ENCODE assay signal across 32 cellular contexts in genomic region chr9:76732341-76732958, GRCh38. TPM values are rescaled to one million over a fixed set of nuclear protein-coding genes. Genes with fewer than 3 reads are reported as not detected.
DNase-seq lines count a peak whose midpoint lies in the region; ATAC-seq and TF ChIP-seq lines count a peak whose summit lies in the region.
"Had no signal": no experiment of that assay in that cellular context is flagged by ENCODE, and none has a peak within 500 bp of the region (broad histone marks: within the 10 kb centered on the region; RNA-seq: fewer than 3 reads in every experiment).

No MANE protein-coding gene starts in this region.

- H3K36me3 Mint-ChIP-seq in nephron progenitor cell (ENCODE audit: low read depth): no peaks in the 10 kb centered on the region
- H3K36me3 Mint-ChIP-seq: naive thymus-derived CD8-positive, alpha-beta T cell had no signal

- no peak overlapping the region for H3K27ac ChIP-seq in osteoblast (ENCODE audit: low read depth, low read length)
- H3K27ac ChIP-seq: BLaER1 treated with 17β-estradiol and CSF1 and Interleukin-3, amounts not matched to agents 10 nM and 100 nM; esophagus squamous epithelium; GM23248; left ventricle myocardium inferior; parathyroid adenoma; transverse colon; WERI-Rb-1 had no signal

- no peaks in the 10 kb centered on the region for H3K4me1 ChIP-seq in osteoblast (ENCODE audit: insufficient read depth, low read length)
- H3K4me1 ChIP-seq: BLaER1 treated with 17β-estradiol and CSF1 and Interleukin-3, amounts not matched to agents 10 nM and 100 nM; esophagus squamous epithelium; left ventricle myocardium inferior; parathyroid adenoma; transverse colon had no signal

- no peak overlapping the region for H3K4me3 Mint-ChIP-seq in nephron progenitor cell
- H3K4me3 Mint-ChIP-seq: activated CD4-positive, alpha-beta T cell treated with anti-CD3 and anti-CD28 coated beads, Interleukin-2, amount 10 ng/mL, durations not matched to agents 7 days and 5 days; activated naive CD4-positive, alpha-beta T cell treated with anti-CD3 and anti-CD28 coated beads for 36 hours; activated T-helper 1 cell treated with anti-CD3 and anti-CD28 coated beads, Interleukin-12 subunit alpha, Interleukin-12 subunit beta, Interleukin-2, Interleukin-4 antibody, amounts not matched to agents 30 ng/mL and 10 ng/mL and 1 ng/mL, durations not matched to agents 14 hours and 24 hours and 36 hours; HFFc6; naive thymus-derived CD8-positive, alpha-beta T cell had no signal

- no peak overlapping the region for H3K4me2 ChIP-seq in osteoblast (ENCODE audit: insufficient read depth, low read length)
- H3K4me2 ChIP-seq: BLaER1 treated with 17β-estradiol and CSF1 and Interleukin-3, amounts not matched to agents 10 nM and 100 nM had no signal

- no peak overlapping the region for H2AFZ ChIP-seq in osteoblast (ENCODE audit: low read length)
- H2AFZ ChIP-seq: GM23248, parathyroid adenoma had no signal

- H3K4me3 ChIP-seq in osteoblast (ENCODE audit: insufficient read depth, low read length): no peak overlapping the region
- H3K4me3 ChIP-seq: BLaER1 treated with 17β-estradiol and CSF1 and Interleukin-3, amounts not matched to agents 10 nM and 100 nM; esophagus squamous epithelium; GM23248; left ventricle myocardium inferior; transverse colon had no signal

- no peaks in the 10 kb centered on the region for H3K27me3 Mint-ChIP-seq in nephron progenitor cell (ENCODE audit: low read depth, poor library complexity)

- H3K36me3 ChIP-seq in osteoblast (ENCODE audit: insufficient read depth, low read length): no peaks in the 10 kb centered on the region
- H3K36me3 ChIP-seq: BLaER1 treated with 17β-estradiol and CSF1 and Interleukin-3, amounts not matched to agents 10 nM and 100 nM; esophagus squamous epithelium; left ventricle myocardium inferior; transverse colon; WERI-Rb-1 had no signal

- no peaks in the 10 kb centered on the region for H3K9me3 ChIP-seq in osteoblast (ENCODE audit: low read depth, low read length)
- H3K9me3 ChIP-seq: BLaER1 treated with 17β-estradiol and CSF1 and Interleukin-3, amounts not matched to agents 10 nM and 100 nM; esophagus squamous epithelium; left ventricle myocardium inferior; transverse colon had no signal

- no peaks in the 10 kb centered on the region for H4K20me1 ChIP-seq in osteoblast (ENCODE audit: insufficient read depth, low read length)
- H4K20me1 ChIP-seq: BLaER1 treated with 17β-estradiol and CSF1 and Interleukin-3, amounts not matched to agents 10 nM and 100 nM had no signal

- DNase-seq in AG09319 (ENCODE audit: extremely low read depth, low read depth) (peak; percentile 31), NCI-H69 (lab: John Stamatoyannopoulos, UW) (peak; percentile 12), fibroblast of gingiva (ENCODE audit: low read depth) (peak; percentile 41), nephron progenitor cell (no peak), DMS 273 (lab: John Stamatoyannopoulos, UW; ENCODE audit: unreplicated experiment) (no peak), osteoblast (ENCODE audit: insufficient read length, low spot score, missing footprints) (no peak), GM20000 (ENCODE audit: low spot score) (no peak)
- DNase-seq in stimulated activated naive CD8-positive, alpha-beta T cell treated with anti-CD3 and anti-CD28 coated beads, Interleukin-15, Interleukin-2, amounts not matched to agents 100 U/mL and 50 U/mL, for 24 hours: no peak
- DNase-seq: activated CD4-positive, alpha-beta T cell treated with anti-CD3 and anti-CD28 coated beads, Interleukin-2, amount 10 ng/mL, durations not matched to agents 7 days and 5 days; activated CD8-positive, alpha-beta memory T cell treated with anti-CD3 and anti-CD28 coated beads, Interleukin-2, amount 50 U/mL, for 4 hours; activated naive CD4-positive, alpha-beta T cell treated with anti-CD3 and anti-CD28 coated beads for 36 hours; amygdala; Calu3; cortex of kidney; DND-41; esophagus squamous epithelium; HFFc6; left ventricle myocardium inferior; naive thymus-derived CD8-positive, alpha-beta T cell; NCI-H1694; NCI-H510A treated with DMSO at 0.1 percent for 48 hours; SIG-M5; stimulated activated CD4-positive, alpha-beta T cell treated with anti-CD3 and anti-CD28 coated beads, Interleukin-2, amount 100 ng/mL, for 48 hours; T1000; transverse colon; WERI-Rb-1 had no signal

- no peaks in the 10 kb centered on the region for H3K9me3 Mint-ChIP-seq in nephron progenitor cell
- H3K9me3 Mint-ChIP-seq: activated CD4-positive, alpha-beta T cell treated with anti-CD3 and anti-CD28 coated beads, Interleukin-2, amount 10 ng/mL, durations not matched to agents 7 days and 5 days; activated naive CD4-positive, alpha-beta T cell treated with anti-CD3 and anti-CD28 coated beads for 36 hours; activated T-helper 1 cell treated with anti-CD3 and anti-CD28 coated beads, Interleukin-12 subunit alpha, Interleukin-12 subunit beta, Interleukin-2, Interleukin-4 antibody, amounts not matched to agents 30 ng/mL and 10 ng/mL and 1 ng/mL, durations not matched to agents 14 hours and 24 hours and 36 hours; HFFc6; naive thymus-derived CD8-positive, alpha-beta T cell had no signal

- peaks cover 9% of the 10 kb centered on the region for H3K27me3 ChIP-seq in osteoblast (ENCODE audit: insufficient read depth, low read length)
- H3K27me3 ChIP-seq: BLaER1 treated with 17β-estradiol and CSF1 and Interleukin-3, amounts not matched to agents 10 nM and 100 nM; esophagus squamous epithelium; transverse colon had no signal

- peaks cover 12% of the 10 kb centered on the region for H3K4me1 Mint-ChIP-seq in nephron progenitor cell
- H3K4me1 Mint-ChIP-seq: activated CD4-positive, alpha-beta T cell treated with anti-CD3 and anti-CD28 coated beads, Interleukin-2, amount 10 ng/mL, durations not matched to agents 7 days and 5 days; naive thymus-derived CD8-positive, alpha-beta T cell had no signal

- TF ChIP-seq CTCF in AG09319 (IDR thresholded peaks at IDR 0.05; ENCODE audit: low read depth, low read length) (no peak), nephron progenitor cell (IDR thresholded peaks at IDR 0.05) (no peak), osteoblast (IDR thresholded peaks at IDR 0.05; ENCODE audit: extremely low read depth, low read depth, low read length) (no peak), GM20000 (IDR thresholded peaks at IDR 0.05; ENCODE audit: extremely low read depth, missing control alignments) (no peak)

- H3K79me2 ChIP-seq in osteoblast (ENCODE audit: insufficient read depth, low read length): no peaks in the 10 kb centered on the region
- H3K79me2 ChIP-seq: parathyroid adenoma had no signal

- peak overlapping the region; percentile 1 for H3K27ac Mint-ChIP-seq in nephron progenitor cell
- H3K27ac Mint-ChIP-seq: activated CD4-positive, alpha-beta T cell treated with anti-CD3 and anti-CD28 coated beads, Interleukin-2, amount 10 ng/mL, durations not matched to agents 7 days and 5 days; activated naive CD4-positive, alpha-beta T cell treated with anti-CD3 and anti-CD28 coated beads for 36 hours; activated T-helper 1 cell treated with anti-CD3 and anti-CD28 coated beads, Interleukin-12 subunit alpha, Interleukin-12 subunit beta, Interleukin-2, Interleukin-4 antibody, amounts not matched to agents 30 ng/mL and 10 ng/mL and 1 ng/mL, durations not matched to agents 14 hours and 24 hours and 36 hours; HFFc6 had no signal

- no peak for ATAC-seq in stimulated activated naive CD8-positive, alpha-beta T cell treated with anti-CD3 and anti-CD28 coated beads, Interleukin-15, Interleukin-2, amounts not matched to agents 100 U/mL and 50 U/mL, for 24 hours
- ATAC-seq: naive thymus-derived CD8-positive, alpha-beta T cell; Panc1 had no signal

RNA-seq across cellular contexts. Expression of gene PCA3, which starts 31.8 kb away (rescaled TPM):
- total RNA-seq in osteoblast: under 0.01 and 0.36 TPM in 2 replicates
- total RNA-seq: A673; activated CD4-positive, alpha-beta T cell treated with anti-CD3 and anti-CD28 coated beads, Interleukin-2, amount 10 ng/mL, durations not matched to agents 7 days and 5 days; activated naive CD4-positive, alpha-beta T cell treated with anti-CD3 and anti-CD28 coated beads for 36 hours; activated T-helper 1 cell treated with anti-CD3 and anti-CD28 coated beads, Interleukin-12 subunit alpha, Interleukin-12 subunit beta, Interleukin-2, Interleukin-4 antibody, amounts not matched to agents 30 ng/mL and 10 ng/mL and 1 ng/mL, durations not matched to agents 14 hours and 24 hours and 36 hours; Calu3; esophagus squamous epithelium; GM23248; HFFc6; left ventricle myocardium inferior; naive thymus-derived CD8-positive, alpha-beta T cell had no signal

Comparison
In these comparisons a context has a peak if more than half of its experiments do, and no peak if none do; other contexts are left out.
1. DNase-seq: peak in AG09319 (single experiment), NCI-H69 (single experiment) and fibroblast of gingiva (single experiment); none in nephron progenitor cell (single experiment), DMS 273 (single experiment), stimulated activated naive CD8-positive, alpha-beta T cell treated with anti-CD3 and anti-CD28 coated beads, Interleukin-15, Interleukin-2, amounts not matched to agents 100 U/mL and 50 U/mL, for 24 hours (single experiment), osteoblast (single experiment) and GM20000 (single experiment).